In the genomic region with DNA sequence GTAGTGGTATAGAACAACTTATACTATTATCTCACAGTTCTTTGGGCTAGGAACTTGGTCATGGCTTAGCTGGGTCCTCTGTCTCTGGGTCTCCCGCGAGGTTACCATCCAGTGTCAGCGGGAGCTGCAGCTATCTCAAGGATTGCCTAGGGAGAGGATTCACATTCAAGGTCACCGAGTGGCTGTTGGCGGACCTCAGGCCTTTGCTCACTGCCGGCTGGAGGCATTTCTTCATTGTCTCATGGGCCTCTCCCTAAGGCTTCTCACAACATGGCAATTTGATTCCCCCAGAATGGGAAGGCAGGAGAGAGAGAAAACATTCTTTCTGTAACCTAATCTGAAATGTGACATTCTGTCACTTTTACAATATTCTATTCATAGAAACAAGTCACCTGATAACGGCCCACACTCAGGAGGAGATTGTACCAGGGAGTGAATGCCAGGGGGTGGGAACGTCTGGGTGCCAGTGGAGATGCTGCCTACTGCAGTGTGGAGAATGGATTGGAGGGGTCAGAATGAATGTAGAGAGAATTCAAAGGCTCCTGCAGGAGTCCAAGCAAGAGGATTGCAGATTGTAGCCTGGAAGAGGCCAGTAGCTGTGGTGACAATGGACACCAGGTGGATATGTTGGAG, we compare ENCODE assay signal across 21 cellular contexts. TPM values are rescaled to one million over a fixed set of nuclear protein-coding genes. Genes with fewer than 3 reads are reported as not detected.
DNase-seq lines count a peak whose midpoint lies in the region; ATAC-seq and TF ChIP-seq lines count a peak whose summit lies in the region.
"Had no signal": no experiment of that assay in that cellular context is flagged by ENCODE, and none has a peak within 500 bp of the region (broad histone marks: within the 10 kb centered on the region; RNA-seq: fewer than 3 reads in every experiment).

No MANE protein-coding gene starts in this region.

- no peaks in the 10 kb centered on the region for H3K4me1 ChIP-seq in parathyroid adenoma
- H3K4me1 ChIP-seq: BE2C, SJSA1 had no signal

- peak; percentile 79 for ATAC-seq in Right ventricle myocardium inferior
- peak; percentile 85 for ATAC-seq in left ventricle myocardium superior

- DNase-seq in Right ventricle myocardium inferior (ENCODE audit: missing footprints) (no peak), cardiac septum (ENCODE audit: low spot score) (no peak), left ventricle myocardium superior (peak; percentile 69), erythroblast (lab: John Stamatoyannopoulos, UW) (no peak), CD1c-positive myeloid dendritic cell (ENCODE audit: extremely low spot score) (no peak)
- DNase-seq in activated CD4-positive, CD25-positive, alpha-beta regulatory T cell (lab: John Stamatoyannopoulos, UW), result no peak
- DNase-seq: 8988T, ACHN, BE2C, DMS153, DND-41, Karpas-422, NCI-H1092, NCI-H1417 treated with DMSO at 0.1 percent for 48 hours, NCI-H1694 treated with DMSO at 0.1 percent for 48 hours, NCI-H2081, NCI-H345, NCI-H524, NCI-H748 treated with DMSO at 0.1 percent for 48 hours had no signal

- intact Hi-C loops in Right ventricle myocardium inferior (cut with DNase I), result no loop called here
- intact Hi-C loops in cardiac septum (cut with DNase I), result no loop called here
- intact Hi-C loops in left ventricle myocardium superior (cut with micrococcal nuclease), result loop anchor here (10.0 kb wide), 1 partner anchor 55 kb away; no protein-coding TSS in a partner anchor

- H3K36me3 ChIP-seq in parathyroid adenoma (ENCODE audit: control insufficient read depth, insufficient read depth, low read length), result no peaks in the 10 kb centered on the region
- H3K36me3 ChIP-seq: BE2C, SJSA1 had no signal

- H3K27ac ChIP-seq in parathyroid adenoma, result no peak overlapping the region
- H3K27ac ChIP-seq: SJSA1 had no signal

- H3K9ac ChIP-seq in parathyroid adenoma, result no peak overlapping the region

- TF ChIP-seq POLR2A in erythroblast (IDR thresholded peaks at IDR 0.05; ENCODE audit: low read length), result no peak

- H3K27me3 ChIP-seq in parathyroid adenoma (ENCODE audit: control insufficient read depth, insufficient read depth, low read length), result no peaks in the 10 kb centered on the region
- H3K27me3 ChIP-seq: BE2C, SJSA1 had no signal

- H2AFZ ChIP-seq in parathyroid adenoma, result peak overlapping the region; percentile 22

- TF ChIP-seq CTCF in parathyroid adenoma (IDR thresholded peaks at IDR 0.05), result no peak

- H3K79me2 ChIP-seq in parathyroid adenoma, result no peaks in the 10 kb centered on the region

- H3K4me3 ChIP-seq in parathyroid adenoma (ENCODE audit: low read depth, low read length), result no peak overlapping the region
- H3K4me3 ChIP-seq: SJSA1 had no signal

- H3K4me2 ChIP-seq in parathyroid adenoma (ENCODE audit: low read length), result no peak overlapping the region

- no peaks in the 10 kb centered on the region for H3K9me3 ChIP-seq in parathyroid adenoma (ENCODE audit: control insufficient read depth, low read length)
- H3K9me3 ChIP-seq: BE2C, SJSA1 had no signal

RNA-seq across cellular contexts. Expression of a gene that starts 29.5 kb away (rescaled TPM):
- total RNA-seq in Right ventricle myocardium inferior (2.9 TPM), cardiac septum (3.0 TPM), left ventricle myocardium superior (1.4 TPM)
- total RNA-seq: SJSA1 had no signal
